Comparison of ENCODE assay signal across 19 cellular contexts in genomic region chr20:47627540-47627939, GRCh38.
DNase-seq lines count a peak whose midpoint lies in the region; ATAC-seq and TF ChIP-seq lines count a peak whose summit lies in the region.
"Had no signal": no experiment of that assay in that cellular context is flagged by ENCODE, and none has a peak within 500 bp of the region (broad histone marks: within the 10 kb centered on the region; RNA-seq: fewer than 3 reads in every experiment).

No MANE protein-coding gene starts in this region.

- no peak overlapping the region for H3K27ac ChIP-seq in mammary epithelial cell (ENCODE audit: insufficient read depth, low read depth, low read length)
- no peak overlapping the region for H3K27ac ChIP-seq in breast epithelium
- H3K27ac ChIP-seq in PC-3 (ENCODE audit: low read length) = no peak overlapping the region
- H3K27ac ChIP-seq: 22Rv1, BLaER1, C4-2B had no signal

- H3K9me3 ChIP-seq in mammary epithelial cell (replicated peaks; ENCODE audit: insufficient read depth, low read length) = no peaks in the 10 kb centered on the region
- H3K9me3 ChIP-seq in breast epithelium = no peaks in the 10 kb centered on the region
- no peaks in the 10 kb centered on the region for H3K9me3 ChIP-seq in PC-3 (ENCODE audit: low read length)
- H3K9me3 ChIP-seq: BLaER1, Caco-2, HAP-1 had no signal

- H3K4me2 ChIP-seq in mammary epithelial cell (ENCODE audit: insufficient read depth, low read depth, low read length) (no peak overlapping the region), PC-3 (ENCODE audit: low read length) (no peak overlapping the region)
- H3K4me2 ChIP-seq: BLaER1 had no signal

- H3K9me2 ChIP-seq in PC-3 (replicated peaks; ENCODE audit: low read length) = no peaks in the 10 kb centered on the region

- H3K36me3 Mint-ChIP-seq in activated CD4-positive, alpha-beta T cell treated with anti-CD3 and anti-CD28 coated beads, Interleukin-2, amount 10 ng/mL, durations not matched to agents 24 days and 14 days (ENCODE audit: low read depth) = peaks cover 68% of the 10 kb centered on the region

- peaks cover 13% of the 10 kb centered on the region for H3K36me3 ChIP-seq in mammary epithelial cell (ENCODE audit: insufficient read depth, low read length)
- H3K36me3 ChIP-seq in breast epithelium = no peaks in the 10 kb centered on the region
- peaks cover 28% of the 10 kb centered on the region; the same call in 1 of the 2 replicates for H3K36me3 ChIP-seq in PC-3 (ENCODE audit: low read depth, low read length)
- H3K36me3 ChIP-seq: HAP-1 had no signal

- H3K4me3 Mint-ChIP-seq in activated CD4-positive, alpha-beta T cell treated with anti-CD3 and anti-CD28 coated beads, Interleukin-2, amount 10 ng/mL, durations not matched to agents 24 days and 14 days = no peak overlapping the region
- H3K4me3 Mint-ChIP-seq: B cell; CD4-positive, CD25-positive, alpha-beta regulatory T cell; CD8-positive, alpha-beta T cell; HFFc6 had no signal

- no peak overlapping the region for H3K9ac ChIP-seq in mammary epithelial cell (ENCODE audit: insufficient read depth, low read length)
- H3K9ac ChIP-seq in PC-3 (ENCODE audit: low read length) = no peak overlapping the region
- H3K9ac ChIP-seq: BLaER1 had no signal

- TF ChIP-seq POLR2A in breast epithelium (IDR thresholded peaks at IDR 0.05) = no peak

- H3K9me3 Mint-ChIP-seq in activated CD4-positive, alpha-beta T cell treated with anti-CD3 and anti-CD28 coated beads, Interleukin-2, amount 10 ng/mL, durations not matched to agents 24 days and 14 days = no peaks in the 10 kb centered on the region
- H3K9me3 Mint-ChIP-seq: CD4-positive, CD25-positive, alpha-beta regulatory T cell; CD8-positive, alpha-beta T cell; HFFc6 had no signal

- H3K4me3 ChIP-seq in mammary epithelial cell (replicated peaks in 1 of 3; ENCODE audit: insufficient read depth in 1 of 3, low read depth in 2 of 3, low read length in 3 of 3) (no peak overlapping the region), breast epithelium (no peak overlapping the region), PC-3 (ENCODE audit: low read length) (no peak overlapping the region), foreskin fibroblast (ENCODE audit: low read depth in 1 of 2, low read length in 2 of 2) (no peak overlapping the region)
- H3K4me3 ChIP-seq: BLaER1, HAP-1 had no signal

- H3K27me3 Mint-ChIP-seq in activated CD4-positive, alpha-beta T cell treated with anti-CD3 and anti-CD28 coated beads, Interleukin-2, amount 10 ng/mL, durations not matched to agents 24 days and 14 days = no peaks in the 10 kb centered on the region
- H3K27me3 Mint-ChIP-seq: B cell; CD4-positive, CD25-positive, alpha-beta regulatory T cell had no signal

- H3K4me1 Mint-ChIP-seq in activated CD4-positive, alpha-beta T cell treated with anti-CD3 and anti-CD28 coated beads, Interleukin-2, amount 10 ng/mL, durations not matched to agents 24 days and 14 days = peaks cover 21% of the 10 kb centered on the region

- no peak for DNase-seq in activated CD4-positive, alpha-beta T cell treated with anti-CD3 and anti-CD28 coated beads, Interleukin-2, amount 10 ng/mL, durations not matched to agents 24 days and 14 days
- no peak for DNase-seq in activated CD4-positive, alpha-beta T cell treated with anti-CD3 and anti-CD28 coated beads, Interleukin-2, amount 50 U/mL, for 4 hours
- no peak for DNase-seq in mammary epithelial cell
- DNase-seq in breast epithelium (ENCODE audit: low spot score in 2 of 2) = no peak
- no peak for DNase-seq in PC-3
- no peak for DNase-seq in foreskin fibroblast
- DNase-seq: Caco-2; CD4-positive, CD25-positive, alpha-beta regulatory T cell; CD8-positive, alpha-beta T cell; DMS153; DND-41; GOT3; HFFc6 had no signal

- POLR2A ChIA-PET in PC-3 (lab: Charles Lee; ENCODE audit: unreplicated experiment) = no interaction called here

- dilution Hi-C loops in mammary epithelial cell (cut with HindIII; ENCODE audit: low sequenced_read_pairs) = no loop called here

- no peak overlapping the region for H2AFZ ChIP-seq in mammary epithelial cell (ENCODE audit: low read depth, low read length)
- no peak overlapping the region for H2AFZ ChIP-seq in PC-3 (ENCODE audit: low read length)

- H3K27me3 ChIP-seq in mammary epithelial cell (ENCODE audit: insufficient read depth, low read length) = no peaks in the 10 kb centered on the region
- H3K27me3 ChIP-seq in breast epithelium = no peaks in the 10 kb centered on the region
- H3K27me3 ChIP-seq in PC-3 (ENCODE audit: low read length) = no peaks in the 10 kb centered on the region
- H3K27me3 ChIP-seq: BLaER1 had no signal

- no peaks in the 10 kb centered on the region for H4K20me1 ChIP-seq in mammary epithelial cell (ENCODE audit: insufficient read depth, low read length)
- no peaks in the 10 kb centered on the region for H4K20me1 ChIP-seq in PC-3 (ENCODE audit: low read length)
- H4K20me1 ChIP-seq: BLaER1 had no signal

- 97% methylated on average over 4 of the region's 4 CpGs for WGBS in mammary epithelial cell (ENCODE audit: low coverage, missing lambda C conversion rate)

- CTCF ChIA-PET in mammary epithelial cell (lab: Charles Lee; ENCODE audit: low non-redundant PET) (no interaction called here), PC-3 (lab: Charles Lee) (no interaction called here)

- H3K79me2 ChIP-seq in mammary epithelial cell (ENCODE audit: insufficient read depth, low read length) = no peaks in the 10 kb centered on the region
- H3K79me2 ChIP-seq in PC-3 (ENCODE audit: low read length) = no peaks in the 10 kb centered on the region

- TF ChIP-seq CTCF in mammary epithelial cell (conservative IDR thresholded peaks at IDR 0.05 in 1 of 2, IDR thresholded peaks at IDR 0.05 in 1 of 2; ENCODE audit: extremely low read depth in 1 of 2, insufficient read depth in 1 of 2, low read depth in 1 of 2, low read length in 2 of 2) (no peak), breast epithelium (IDR thresholded peaks at IDR 0.05) (no peak), PC-3 (conservative IDR thresholded peaks at IDR 0.05; ENCODE audit: low read depth, low read length) (no peak), foreskin fibroblast (IDR thresholded peaks at IDR 0.05; ENCODE audit: low read depth, low read length) (no peak)

- H3K4me1 ChIP-seq in mammary epithelial cell (ENCODE audit: insufficient read depth, low read length) (no peaks in the 10 kb centered on the region), breast epithelium (no peaks in the 10 kb centered on the region), PC-3 (ENCODE audit: insufficient read depth, low read length) (no peaks in the 10 kb centered on the region)
- H3K4me1 ChIP-seq: BLaER1 had no signal

- H3K27ac Mint-ChIP-seq in activated CD4-positive, alpha-beta T cell treated with anti-CD3 and anti-CD28 coated beads, Interleukin-2, amount 10 ng/mL, durations not matched to agents 24 days and 14 days = peak overlapping the region; percentile 22
- H3K27ac Mint-ChIP-seq: B cell; CD4-positive, CD25-positive, alpha-beta regulatory T cell; CD8-positive, alpha-beta T cell; HFFc6 had no signal

- no peaks in the 10 kb centered on the region for H3F3A ChIP-seq in PC-3 (ENCODE audit: low read length, unreplicated experiment)

- intact Hi-C loops in activated CD4-positive, alpha-beta T cell treated with anti-CD3 and anti-CD28 coated beads, Interleukin-2, amount 10 ng/mL, durations not matched to agents 24 days and 14 days (cut with micrococcal nuclease) = loop anchor here (10.0 kb wide), 1 partner anchor 423 kb away; no protein-coding TSS in a partner anchor
- intact Hi-C loops in mammary epithelial cell (cut with micrococcal nuclease) (no loop called here), breast epithelium (cut with DNase I; ENCODE audit: low total_unique reads) (no loop called here), PC-3 (cut with micrococcal nuclease) (no loop called here)

- BruUV-seq in mammary epithelial cell (replicated peaks; lab: Mats Ljungman, UMichigan) (TSS peak; percentile 21), PC-3 (replicated peaks; lab: Mats Ljungman, UMichigan) (TSS peak; percentile 8)

- ATAC-seq in PC-3 (no peak), GM18867 (IDR thresholded peaks at IDR 0.05; ENCODE audit: unreplicated experiment) (no peak)
- ATAC-seq: CD8-positive, alpha-beta T cell had no signal

- in situ Hi-C loops in mammary epithelial cell (cut with MboI; ENCODE audit: low sequenced_read_pairs in 2 of 2) = loop anchor here (10.0 to 25.0 kb wide), 2 partner anchors 243 to 365 kb away; no protein-coding TSS in a partner anchor
